Comparison of ENCODE assay signal across 14 cellular contexts in genomic region chr16:28168991-28169554, GRCh38. TPM values are rescaled to one million over a fixed set of nuclear protein-coding genes. Genes with fewer than 3 reads are reported as not detected.
A peak's percentile ranks its signal among the peaks of the same experiment; 100 is the strongest.
DNase-seq lines count a peak whose midpoint lies in the region; ATAC-seq, FAIRE-seq and TF ChIP-seq lines count a peak whose summit lies in the region.
"Had no signal": no experiment of that assay in that cellular context is flagged by ENCODE, and none has a peak within 500 bp of the region (broad histone marks: within the 10 kb centered on the region; RNA-seq: fewer than 3 reads in every experiment).

No MANE protein-coding gene starts in this region.

- intact Hi-C loops in heart left ventricle (cut with DNase I) = no loop called here

- peak overlapping the region; percentile 88 to 90 for H3K27ac Mint-ChIP-seq in T-cell
- H3K27ac Mint-ChIP-seq in activated CD4-positive, alpha-beta T cell treated with anti-CD3 and anti-CD28 coated beads, Interleukin-2, amount 10 ng/mL, durations not matched to agents 7 days and 5 days = peak overlapping the region; percentile 81
- H3K27ac Mint-ChIP-seq in activated naive CD8-positive, alpha-beta T cell = peak overlapping the region; percentile 82

- H3K27ac ChIP-seq in heart left ventricle = peak overlapping the region in 1 of 12 donors; percentile 33

- H3K4me3 Mint-ChIP-seq in T-cell = peak overlapping the region; percentile 28 to 52 (median 41)
- H3K4me3 Mint-ChIP-seq in activated CD4-positive, alpha-beta T cell treated with anti-CD3 and anti-CD28 coated beads, Interleukin-2, amount 10 ng/mL, durations not matched to agents 7 days and 5 days = peak overlapping the region; percentile 2
- H3K4me3 Mint-ChIP-seq in activated naive CD8-positive, alpha-beta T cell = peak overlapping the region; percentile 61

- DNase-seq in T-cell = peak; percentile 41 to 81 (median 64)
- DNase-seq in activated CD4-positive, alpha-beta T cell treated with anti-CD3 and anti-CD28 coated beads, Interleukin-2, amount 10 ng/mL, durations not matched to agents 7 days and 5 days = peak; percentile 67
- peak; percentile 47 for DNase-seq in stimulated activated CD4-positive, alpha-beta T cell treated with anti-CD3 and anti-CD28 coated beads, Interleukin-1b, Interleukin-23, amount 100 ng/mL, for 48 hours
- no peak for DNase-seq in ureter (ENCODE audit: low spot score)
- DNase-seq in H4 (ENCODE audit: low spot score) = no peak
- DNase-seq in heart left ventricle = no peak
- no peak for DNase-seq in RCC 7860 (ENCODE audit: low spot score)
- DNase-seq: dermis blood vessel endothelial cell, NCI-H345, trophoblast cell had no signal

- 89 to 97% (median 95%) methylated on average over 6 of the region's 6 CpGs for WGBS in heart left ventricle, 4 donors

- no peaks in the 10 kb centered on the region for H3K9me3 Mint-ChIP-seq in T-cell
- H3K9me3 Mint-ChIP-seq in activated CD4-positive, alpha-beta T cell treated with anti-CD3 and anti-CD28 coated beads, Interleukin-2, amount 10 ng/mL, durations not matched to agents 7 days and 5 days = no peaks in the 10 kb centered on the region
- no peaks in the 10 kb centered on the region for H3K9me3 Mint-ChIP-seq in activated naive CD8-positive, alpha-beta T cell (ENCODE audit: low read depth)

- peaks cover 0 to 31% (median 0%) of the 10 kb centered on the region in 12 donors for H3K4me1 ChIP-seq in heart left ventricle

- no peak for TF ChIP-seq CTCF in heart left ventricle (IDR thresholded peaks at IDR 0.05)

- peak; percentile 98 to 100 (median 99) for ATAC-seq in T-cell (replicated peaks in 1 of 4)
- ATAC-seq in heart left ventricle = no peak
- ATAC-seq: Panc1 had no signal

- TF ChIP-seq POLR2A in heart left ventricle (IDR thresholded peaks at IDR 0.05) = no peak

- H3K36me3 Mint-ChIP-seq in T-cell = peaks cover 54% of the 10 kb centered on the region
- peaks cover 69% of the 10 kb centered on the region for H3K36me3 Mint-ChIP-seq in activated CD4-positive, alpha-beta T cell treated with anti-CD3 and anti-CD28 coated beads, Interleukin-2, amount 10 ng/mL, durations not matched to agents 7 days and 5 days (ENCODE audit: low read depth)
- H3K36me3 Mint-ChIP-seq in activated naive CD8-positive, alpha-beta T cell = peaks cover 23% of the 10 kb centered on the region

- H3K27me3 Mint-ChIP-seq in T-cell = no peaks in the 10 kb centered on the region
- no peaks in the 10 kb centered on the region for H3K27me3 Mint-ChIP-seq in activated CD4-positive, alpha-beta T cell treated with anti-CD3 and anti-CD28 coated beads, Interleukin-2, amount 10 ng/mL, durations not matched to agents 7 days and 5 days
- no peaks in the 10 kb centered on the region for H3K27me3 Mint-ChIP-seq in activated naive CD8-positive, alpha-beta T cell

- POLR2A ChIA-PET in T-cell (lab: Charles Lee) = no interaction called here
- POLR2A ChIA-PET in activated CD4-positive, alpha-beta T cell treated with anti-CD3 and anti-CD28 coated beads, Interleukin-2, amount 10 ng/mL, durations not matched to agents 7 days and 5 days (lab: Charles Lee) = no interaction called here

- FAIRE-seq in RCC 7860 (lab: Jason Lieb, UNC) = no peak
- FAIRE-seq: G401.6, islet of Langerhans had no signal

- no peaks in the 10 kb centered on the region for H3K9me3 ChIP-seq in heart left ventricle

- no peak overlapping the region for H3K4me3 ChIP-seq in heart left ventricle

- peaks cover 72 to 86% (median 81%) of the 10 kb centered on the region in 3 donors for H3K4me1 Mint-ChIP-seq in T-cell
- H3K4me1 Mint-ChIP-seq in activated CD4-positive, alpha-beta T cell treated with anti-CD3 and anti-CD28 coated beads, Interleukin-2, amount 10 ng/mL, durations not matched to agents 7 days and 5 days = peaks cover 78% of the 10 kb centered on the region
- peaks cover 83% of the 10 kb centered on the region for H3K4me1 Mint-ChIP-seq in activated naive CD8-positive, alpha-beta T cell (ENCODE audit: low read depth)

- CTCF ChIA-PET in T-cell (lab: Charles Lee) = interaction anchor here in 1 of 2 donors (0.6 kb wide), 1 partner anchor 9 kb away, joined by 5 read pairs; no protein-coding TSS in a partner anchor
- CTCF ChIA-PET in activated CD4-positive, alpha-beta T cell treated with anti-CD3 and anti-CD28 coated beads, Interleukin-2, amount 10 ng/mL, durations not matched to agents 7 days and 5 days (lab: Charles Lee) = interaction anchor here (0.9 kb wide), 1 partner anchor 44 kb away, joined by 3 read pairs; no protein-coding TSS in a partner anchor

- H3K27me3 ChIP-seq in heart left ventricle = no peaks in the 10 kb centered on the region

- H3K36me3 ChIP-seq in heart left ventricle = peaks cover 5 to 89% (median 78%) of the 10 kb centered on the region in 9 donors

RNA-seq across cellular contexts. Expression of gene XPO6, which starts 42.7 kb away (rescaled TPM):
- 100 to 1,000 TPM; 355 to 403 (median 391) TPM for total RNA-seq in T-cell
- 100 to 1,000 TPM; 237 to 304 TPM for total RNA-seq in activated CD4-positive, alpha-beta T cell treated with anti-CD3 and anti-CD28 coated beads, Interleukin-2, amount 10 ng/mL, durations not matched to agents 7 days and 5 days
- 145 TPM for total RNA-seq in ureter
- 46.8 and 54.2 TPM in 2 replicates for total RNA-seq in H4 (2014; rRNA removed; shearing (Covaris generic))
- total RNA-seq in heart left ventricle = 10 to 100 TPM; 19.8 to 78.0 (median 33.0) TPM
- polyA plus RNA-seq in heart left ventricle = 10 to 100 TPM; 22.2 to 36.5 TPM

Comparison
In these comparisons a context has a peak if more than half of its experiments do, and no peak if none do; other contexts are left out.
1. ATAC-seq: peak in T-cell (4 of 4); none in heart left ventricle (0 of 4).
2. DNase-seq: peak in T-cell (34 of 34), activated CD4-positive, alpha-beta T cell treated with anti-CD3 and anti-CD28 coated beads, Interleukin-2, amount 10 ng/mL, durations not matched to agents 7 days and 5 days (single experiment) and stimulated activated CD4-positive, alpha-beta T cell treated with anti-CD3 and anti-CD28 coated beads, Interleukin-1b, Interleukin-23, amount 100 ng/mL, for 48 hours (single experiment); none in ureter (single experiment), H4 (single experiment), heart left ventricle (0 of 5) and RCC 7860 (single experiment).
3. H3K4me3 Mint-ChIP-seq: peak in every context shown above with its lines; median percentile 61 in activated naive CD8-positive, alpha-beta T cell; 41 in T-cell; 2 in activated CD4-positive, alpha-beta T cell treated with anti-CD3 and anti-CD28 coated beads, Interleukin-2, amount 10 ng/mL, durations not matched to agents 7 days and 5 days.
4. Peak in every context shown above with its lines, with median percentiles within 50 percentile points of each other: H3K27ac Mint-ChIP-seq.